In the genomic region with DNA sequence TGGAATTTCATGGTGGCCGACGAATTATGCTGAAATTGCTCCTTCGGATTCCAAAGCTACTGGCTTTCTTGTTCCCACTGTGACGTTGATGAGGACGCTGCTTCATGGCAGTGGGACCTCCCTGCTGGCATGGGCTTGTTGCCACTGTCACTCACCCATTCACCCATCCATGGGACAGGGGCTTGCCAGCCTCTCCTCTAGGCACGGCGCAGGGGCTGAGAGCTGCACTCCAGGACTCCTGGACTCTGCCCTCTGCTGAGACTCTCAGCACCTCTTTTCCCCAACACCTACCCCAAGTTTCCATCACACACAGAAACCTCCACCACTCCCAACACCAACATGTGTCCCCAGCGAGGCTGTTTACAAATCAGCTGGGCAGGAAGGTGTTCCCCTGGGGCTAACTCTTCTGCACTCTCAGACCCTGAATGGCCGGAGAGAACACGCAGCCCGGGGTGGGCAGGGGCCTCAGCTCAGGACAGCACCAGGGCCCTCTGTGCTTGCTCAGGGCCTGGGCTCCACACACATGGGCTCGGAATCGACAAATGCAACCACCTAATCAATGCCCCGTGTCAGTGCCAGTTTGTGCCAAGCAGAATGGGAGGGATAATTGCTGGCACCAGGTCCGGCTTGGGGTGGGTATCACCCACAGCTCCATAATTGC, we compare ENCODE assay signal across 2 cellular contexts.
TF ChIP-seq lines count a peak whose summit lies in the region.

No MANE protein-coding gene starts in this region.

TF ChIP-seq in HepG2, 621 proteins besides CTCF, POLR2A, EP300 and RAD21:
- TF ChIP-seq TRIM24 (CRISPR knock-in tag; IDR thresholded peaks at IDR 0.05) (no peak), HNF4A (CRISPR knock-in tag; IDR thresholded peaks at IDR 0.05) (0 out of 2 replicates have a peak, but pooled peaks have one; percentile 11), POLR2G (IDR thresholded peaks at IDR 0.05; ENCODE audit: low read depth, low read length) (no peak), KLF12 (CRISPR knock-in tag; IDR thresholded peaks at IDR 0.05; ENCODE audit: borderline replicate concordance) (no peak), LBX2 (CRISPR knock-in tag; IDR thresholded peaks at IDR 0.05; ENCODE audit: borderline replicate concordance) (0 out of 2 replicates have a peak, but pooled peaks have one; percentile 2), FOXO1 (CRISPR knock-in tag; IDR thresholded peaks at IDR 0.05) (no peak), ZNF280B (CRISPR knock-in tag; IDR thresholded peaks at IDR 0.05; ENCODE audit: borderline replicate concordance) (peak; percentile 28; the same call in 1 of the 2 replicates), ZNF607 (CRISPR knock-in tag; IDR thresholded peaks at IDR 0.05; ENCODE audit: borderline replicate concordance) (no peak)
- TF ChIP-seq, protein P1, sequence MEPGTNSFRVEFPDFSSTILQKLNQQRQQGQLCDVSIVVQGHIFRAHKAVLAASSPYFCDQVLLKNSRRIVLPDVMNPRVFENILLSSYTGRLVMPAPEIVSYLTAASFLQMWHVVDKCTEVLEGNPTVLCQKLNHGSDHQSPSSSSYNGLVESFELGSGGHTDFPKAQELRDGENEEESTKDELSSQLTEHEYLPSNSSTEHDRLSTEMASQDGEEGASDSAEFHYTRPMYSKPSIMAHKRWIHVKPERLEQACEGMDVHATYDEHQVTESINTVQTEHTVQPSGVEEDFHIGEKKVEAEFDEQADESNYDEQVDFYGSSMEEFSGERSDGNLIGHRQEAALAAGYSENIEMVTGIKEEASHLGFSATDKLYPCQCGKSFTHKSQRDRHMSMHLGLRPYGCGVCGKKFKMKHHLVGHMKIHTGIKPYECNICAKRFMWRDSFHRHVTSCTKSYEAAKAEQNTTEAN (CRISPR knock-in tag; conservative IDR thresholded peaks at IDR 0.05), result no peak
- TF ChIP-seq, protein P2, sequence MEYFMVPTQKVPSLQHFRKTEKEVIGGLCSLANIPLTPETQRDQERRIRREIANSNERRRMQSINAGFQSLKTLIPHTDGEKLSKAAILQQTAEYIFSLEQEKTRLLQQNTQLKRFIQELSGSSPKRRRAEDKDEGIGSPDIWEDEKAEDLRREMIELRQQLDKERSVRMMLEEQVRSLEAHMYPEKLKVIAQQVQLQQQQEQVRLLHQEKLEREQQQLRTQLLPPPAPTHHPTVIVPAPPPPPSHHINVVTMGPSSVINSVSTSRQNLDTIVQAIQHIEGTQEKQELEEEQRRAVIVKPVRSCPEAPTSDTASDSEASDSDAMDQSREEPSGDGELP (IDR thresholded peaks at IDR 0.05; ENCODE audit: borderline replicate concordance, low read depth), result peak; percentile 46; the same call in 1 of the 2 replicates

TF ChIP-seq in GM23338, 12 proteins besides CTCF, POLR2A, EP300 and RAD21:
- TF ChIP-seq POLR2AphosphoS5 (IDR thresholded peaks at IDR 0.05; ENCODE audit: low read depth) (no peak), REST (IDR thresholded peaks at IDR 0.05; ENCODE audit: unreplicated experiment) (no peak), ZNF331 (CRISPR knock-in tag; IDR thresholded peaks at IDR 0.05; ENCODE audit: low read depth) (no peak), EZH2phosphoT487 (IDR thresholded peaks at IDR 0.05; ENCODE audit: unreplicated experiment) (no peak), ZNF114 (CRISPR knock-in tag; IDR thresholded peaks at IDR 0.05) (no peak), CREB1 (CRISPR knock-in tag; IDR thresholded peaks at IDR 0.05; ENCODE audit: low read depth) (no peak), JUNB (IDR thresholded peaks at IDR 0.05; ENCODE audit: unreplicated experiment) (no peak)
TF ChIP-seq in GM23338: peak in this region for 0.
